Comparison of ENCODE assay signal across 9 cellular contexts in genomic region chr17:55751720-55752250, GRCh38. TPM values are rescaled to one million over a fixed set of nuclear protein-coding genes. Genes with fewer than 3 reads are reported as not detected.
A peak's percentile ranks its signal among the peaks of the same experiment; 100 is the strongest.
DNase-seq lines count a peak whose midpoint lies in the region; ATAC-seq and TF ChIP-seq lines count a peak whose summit lies in the region.
"Had no signal": no experiment of that assay in that cellular context is flagged by ENCODE, and none has a peak within 500 bp of the region (broad histone marks: within the 10 kb centered on the region; RNA-seq: fewer than 3 reads in every experiment).

No MANE protein-coding gene starts in this region.

- H3K79me1 ChIP-seq in mesenchymal stem cell (replicated peaks; ENCODE audit: low read length, poor library complexity, severe bottlenecking) = peaks cover 27% of the 10 kb centered on the region

- no peak overlapping the region for H3K18ac ChIP-seq in mesenchymal stem cell (ENCODE audit: low read depth in 1 of 2, low read length in 2 of 2)

- no peak overlapping the region for H4K91ac ChIP-seq in mesenchymal stem cell (ENCODE audit: low read length)

- TF ChIP-seq CTCF in cardiac muscle cell (IDR thresholded peaks at IDR 0.05; ENCODE audit: low read depth, low read length) (no peak), brain (conservative IDR thresholded peaks at IDR 0.05) (no peak), upper lobe of left lung (IDR thresholded peaks at IDR 0.05) (no peak)

- H3K27me3 ChIP-seq in cardiac muscle cell (no peaks in the 10 kb centered on the region), mesenchymal stem cell (ENCODE audit: control insufficient read depth in 1 of 2, insufficient read depth in 1 of 2, low read length in 2 of 2) (no peaks in the 10 kb centered on the region), upper lobe of left lung (no peaks in the 10 kb centered on the region)

- no peak overlapping the region for H2AK5ac ChIP-seq in mesenchymal stem cell (ENCODE audit: low read length, severe bottlenecking)

- peak overlapping the region; percentile 58 to 87 (median 83) for H3K27ac Mint-ChIP-seq in brain

- H3K36me3 Mint-ChIP-seq in brain = peaks cover 11% of the 10 kb centered on the region

- H3K4me3 ChIP-seq in cardiac muscle cell (peak overlapping the region; percentile 67), mesenchymal stem cell (ENCODE audit: insufficient read depth in 1 of 2, low read depth in 1 of 2, low read length in 2 of 2) (peak overlapping the region; percentile 64 to 95), upper lobe of left lung (peak overlapping the region; percentile 67 to 89 (median 78))

- H3K36me3 ChIP-seq in cardiac muscle cell (no peaks in the 10 kb centered on the region), mesenchymal stem cell (ENCODE audit: control insufficient read depth in 1 of 2, insufficient read depth in 2 of 2, low read depth in 1 of 2, low read length in 2 of 2) (peaks cover 4 to 17% of the 10 kb centered on the region in 2 experiments), upper lobe of left lung (peaks cover 0 to 19% (median 0%) of the 10 kb centered on the region in 4 donors)

- no peak overlapping the region for H2BK120ac ChIP-seq in mesenchymal stem cell (ENCODE audit: low read depth, low read length)

- peak overlapping the region; percentile 80 for H3K27ac ChIP-seq in cardiac muscle cell
- no peak overlapping the region for H3K27ac ChIP-seq in mesenchymal stem cell (ENCODE audit: low read length, poor library complexity, severe bottlenecking)
- peak overlapping the region; percentile 80 to 95 (median 94) for H3K27ac ChIP-seq in upper lobe of left lung

- DNase-seq in cardiac muscle cell (ENCODE audit: low read depth in 1 of 2, low spot score in 1 of 2) (no peak), Right ventricle myocardium superior (no peak), mesenchymal stem cell (no peak), upper lobe of left lung (no peak), G401 (ENCODE audit: low spot score) (no peak), GF-D8 (lab: John Stamatoyannopoulos, UW) (no peak)
- DNase-seq: activated effector memory CD4-positive, alpha-beta T cell treated with anti-CD3 and anti-CD28 coated beads, Interleukin-2, amount 50 U/mL, for 16 hours had no signal

- no peak overlapping the region for H2BK12ac ChIP-seq in mesenchymal stem cell (ENCODE audit: low read length in 2 of 2)

- H2BK5ac ChIP-seq in mesenchymal stem cell (ENCODE audit: low read depth, low read length, poor library complexity, severe bottlenecking) = no peak overlapping the region

- H3K9me3 Mint-ChIP-seq in brain = no peaks in the 10 kb centered on the region

- TF ChIP-seq POLR2A in upper lobe of left lung (IDR thresholded peaks at IDR 0.05) = no peak

- H4K8ac ChIP-seq in mesenchymal stem cell (ENCODE audit: low read length) = peak overlapping the region; percentile 17

- peak overlapping the region; percentile 84 to 95 (median 92) for H3K4me3 Mint-ChIP-seq in brain

- intact Hi-C loops in Right ventricle myocardium superior (cut with DNase I) = no loop called here

- H3K9me3 ChIP-seq in cardiac muscle cell (ENCODE audit: low read depth) = no peaks in the 10 kb centered on the region
- no peaks in the 10 kb centered on the region for H3K9me3 ChIP-seq in mesenchymal stem cell (ENCODE audit: control insufficient read depth, low read length)
- H3K9me3 ChIP-seq in upper lobe of left lung = no peaks in the 10 kb centered on the region

- WGBS in mesenchymal stem cell = 67% methylated on average over 4 of the region's 4 CpGs
- WGBS in upper lobe of left lung, 2 donors = 67 to 75% methylated on average over 4 of the region's 4 CpGs

- H3K9ac ChIP-seq in mesenchymal stem cell (ENCODE audit: low read length) = peak overlapping the region; percentile 91

- H3K4me2 ChIP-seq in mesenchymal stem cell (ENCODE audit: low read length, poor library complexity, severe bottlenecking) = peak overlapping the region; percentile 40

- peak overlapping the region in 1 of 2 experiments; percentile 56 for H3K4ac ChIP-seq in mesenchymal stem cell (ENCODE audit: low read depth in 1 of 2, low read length in 2 of 2)

- in situ Hi-C loops in G401 (cut with HindIII; ENCODE audit: low sequenced_read_pairs) = no loop called here

- H2BK15ac ChIP-seq in mesenchymal stem cell (ENCODE audit: low read depth, poor library complexity, severe bottlenecking) = no peak overlapping the region

- peaks cover 28% of the 10 kb centered on the region for H3K4me1 Mint-ChIP-seq in brain

- peak overlapping the region in 1 of 2 experiments; percentile 93 for H3K14ac ChIP-seq in mesenchymal stem cell (ENCODE audit: low read length in 2 of 2)

- H3K23ac ChIP-seq in mesenchymal stem cell (ENCODE audit: low read length in 2 of 2) = no peak overlapping the region

- ATAC-seq in Right ventricle myocardium superior (ENCODE audit: poor library complexity) (no peak), upper lobe of left lung (ENCODE audit: low FRiP score in 2 of 2) (no peak), GM21786 (IDR thresholded peaks at IDR 0.05; ENCODE audit: unreplicated experiment) (no peak)

- H3K27me3 Mint-ChIP-seq in brain = no peaks in the 10 kb centered on the region

- H2AFZ ChIP-seq in mesenchymal stem cell (ENCODE audit: low read depth, low read length) = no peak overlapping the region

- TF ChIP-seq EP300 in upper lobe of left lung (IDR thresholded peaks at IDR 0.05) = no peak

- H3K4me1 ChIP-seq in cardiac muscle cell (ENCODE audit: low read depth) = peaks cover 6% of the 10 kb centered on the region
- H3K4me1 ChIP-seq in mesenchymal stem cell (ENCODE audit: control insufficient read depth, insufficient read depth, low read depth, low read length) = peaks cover 4% of the 10 kb centered on the region
- H3K4me1 ChIP-seq in upper lobe of left lung = peaks cover 8 to 21% (median 15%) of the 10 kb centered on the region in 4 donors

RNA-seq across cellular contexts. Expression of gene PCTP, which starts 0.9 kb away (rescaled TPM):
- 20.9 and 28.5 TPM in 2 replicates for total RNA-seq in cardiac muscle cell
- polyA plus RNA-seq in cardiac muscle cell = 23.4 and 29.1 TPM in 2 replicates
- total RNA-seq in Right ventricle myocardium superior = 19.1 TPM
- 1.5 TPM for polyA plus RNA-seq in brain (ENCODE audit: insufficient read depth, low read depth, low replicate concordance)
- 37.2 TPM for polyA plus RNA-seq in mesenchymal stem cell (2013, experiment 1 of 2)
- polyA plus RNA-seq in mesenchymal stem cell (2013, experiment 2 of 2) = 37.5 TPM
- 10 to 100 TPM; 13.6 to 28.3 (median 21.9) TPM for total RNA-seq in upper lobe of left lung
- total RNA-seq in G401 (2014; rRNA removed; shearing (Covaris generic)) = 18.1 TPM in 2 replicates

RNA-seq across cellular contexts. Expression of gene TMEM100, which starts 29.1 kb away (rescaled TPM):
- total RNA-seq in cardiac muscle cell (0.39 and 0.85 TPM in 2 replicates), Right ventricle myocardium superior (15.5 TPM), upper lobe of left lung (100 to 1,000 TPM in 5 of 6 donors, 10 to 100 TPM in 1; 89.1 to 195 (median 142) TPM)
- polyA plus RNA-seq in cardiac muscle cell (1.2 TPM in 1 of 2 replicates, not detected in the other), brain (ENCODE audit: insufficient read depth, low read depth, low replicate concordance) (1.6 TPM)
- 151 TPM for polyA plus RNA-seq in mesenchymal stem cell (2013, experiment 1 of 2)
- polyA plus RNA-seq in mesenchymal stem cell (2013, experiment 2 of 2) = 182 TPM
- 0.49 TPM in 1 of 2 replicates, not detected in the other for total RNA-seq in G401 (2014; rRNA removed; shearing (Covaris generic))
